8 cellular contexts compared by ENCODE assay signal in the genomic region with DNA sequence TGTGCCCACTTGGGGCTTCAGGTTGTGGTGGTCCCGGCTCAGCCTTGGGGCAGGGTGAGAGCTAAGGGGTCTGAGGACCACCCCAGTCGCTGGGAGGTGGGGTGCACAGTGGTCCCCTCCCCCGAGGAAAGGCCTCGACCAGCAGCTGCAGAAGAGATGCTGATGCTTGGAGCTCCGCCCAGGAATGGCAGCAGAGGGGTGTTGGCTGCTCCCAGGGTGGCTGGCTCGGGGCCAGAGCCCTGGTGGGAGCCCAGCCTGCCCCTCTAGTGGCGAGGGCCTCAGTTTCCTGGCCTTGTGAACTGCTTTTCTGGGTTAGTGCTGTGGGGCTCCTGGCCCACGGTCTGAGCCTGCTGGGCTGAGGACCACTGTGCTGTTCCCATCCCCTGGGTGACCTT. TPM values are rescaled to one million over a fixed set of nuclear protein-coding genes. Genes with fewer than 3 reads are reported as not detected.
A peak's percentile ranks its signal among the peaks of the same experiment; 100 is the strongest.
DNase-seq lines count a peak whose midpoint lies in the region; ATAC-seq lines count a peak whose summit lies in the region.

No MANE protein-coding gene starts in this region.

- no peak overlapping the region for H3K27ac ChIP-seq in iPS-18a (ENCODE audit: low read length)

- ATAC-seq in T-helper 17 cell: no peak
- no peak for ATAC-seq in stimulated activated memory B cell treated with anti-CD40 and anti-IgM and Interleukin-4, amounts not matched to agents 10 μg/mL and 1 μg/mL and 100 μg/mL, for 72 hours

- H3K4me1 ChIP-seq in iPS-18a (ENCODE audit: control insufficient read depth, low read depth, low read length): peaks cover 5% of the 10 kb centered on the region

- H3K36me3 Mint-ChIP-seq in T-helper 17 cell (ENCODE audit: low read depth): peaks cover 2% of the 10 kb centered on the region
- no peaks in the 10 kb centered on the region for H3K36me3 Mint-ChIP-seq in stimulated activated memory B cell treated with anti-CD40 and anti-IgM and Interleukin-4, amounts not matched to agents 10 μg/mL and 1 μg/mL and 100 μg/mL, for 72 hours

- DNase-seq in DMS79 treated with DMSO at 0.1 percent for 48 hours (lab: John Stamatoyannopoulos, UW) (peak; percentile 32), DMS79 (lab: John Stamatoyannopoulos, UW) (no peak), T-helper 17 cell (no peak), OCI-M1 (lab: John Stamatoyannopoulos, UW) (no peak), germinal center (ENCODE audit: low spot score) (no peak), NOMO-1 treated with dmso at 0.1 percent for 144 hours (lab: John Stamatoyannopoulos, UW; ENCODE audit: unreplicated experiment) (no peak)

- peaks cover 8% of the 10 kb centered on the region for H3K27me3 ChIP-seq in iPS-18a (ENCODE audit: control insufficient read depth, insufficient read depth, low read length)

- no peaks in the 10 kb centered on the region for H3K36me3 ChIP-seq in iPS-18a (ENCODE audit: control insufficient read depth, low read depth, low read length)

- H3K9ac ChIP-seq in iPS-18a (ENCODE audit: low read length): peak overlapping the region; percentile 58

- H3K9me3 ChIP-seq in T-helper 17 cell (ENCODE audit: control insufficient read depth, low read length, poor library complexity, severe bottlenecking) (no peaks in the 10 kb centered on the region), iPS-18a (ENCODE audit: control insufficient read depth, low read depth, low read length) (no peaks in the 10 kb centered on the region)

- peaks cover 4% of the 10 kb centered on the region for H3K4me1 Mint-ChIP-seq in T-helper 17 cell
- H3K4me1 Mint-ChIP-seq in stimulated activated memory B cell treated with anti-CD40 and anti-IgM and Interleukin-4, amounts not matched to agents 10 μg/mL and 1 μg/mL and 100 μg/mL, for 72 hours: peaks cover 27% of the 10 kb centered on the region

- H3K4me3 Mint-ChIP-seq in T-helper 17 cell: peak overlapping the region; percentile 45
- H3K4me3 Mint-ChIP-seq in stimulated activated memory B cell treated with anti-CD40 and anti-IgM and Interleukin-4, amounts not matched to agents 10 μg/mL and 1 μg/mL and 100 μg/mL, for 72 hours: peak overlapping the region; percentile 36

- H3K27ac Mint-ChIP-seq in T-helper 17 cell: no peak overlapping the region
- H3K27ac Mint-ChIP-seq in stimulated activated memory B cell treated with anti-CD40 and anti-IgM and Interleukin-4, amounts not matched to agents 10 μg/mL and 1 μg/mL and 100 μg/mL, for 72 hours: no peak overlapping the region

- peaks cover 38% of the 10 kb centered on the region for H3K27me3 Mint-ChIP-seq in T-helper 17 cell
- H3K27me3 Mint-ChIP-seq in stimulated activated memory B cell treated with anti-CD40 and anti-IgM and Interleukin-4, amounts not matched to agents 10 μg/mL and 1 μg/mL and 100 μg/mL, for 72 hours: peaks cover 64% of the 10 kb centered on the region

- peak overlapping the region; percentile 80 for H3K4me3 ChIP-seq in iPS-18a (ENCODE audit: low read length)

- H3K9me3 Mint-ChIP-seq in stimulated activated memory B cell treated with anti-CD40 and anti-IgM and Interleukin-4, amounts not matched to agents 10 μg/mL and 1 μg/mL and 100 μg/mL, for 72 hours: no peaks in the 10 kb centered on the region

RNA-seq across cellular contexts. Expression of gene DIPK1B, which starts 1.2 kb away (rescaled TPM):
- total RNA-seq in T-helper 17 cell: 1 to 10 TPM; 1.3 to 3.2 TPM

RNA-seq across cellular contexts. Expression of gene AGPAT2, which starts 26.3 kb away (rescaled TPM):
- 1 to 10 TPM; 7.7 to 8.5 TPM for total RNA-seq in T-helper 17 cell

RNA-seq across cellular contexts. Expression of gene LCN10, which starts 29.2 kb away (rescaled TPM):
- total RNA-seq in T-helper 17 cell: under 1 TPM in 1 of 2 donors, not detected in 1; 0.90 TPM

RNA-seq across cellular contexts. Expression of gene LCN6, which starts 34.8 kb away (rescaled TPM):
- not detected for total RNA-seq in T-helper 17 cell

RNA-seq across cellular contexts. Expression of gene LCN8, which starts 44.5 kb away (rescaled TPM):
- under 1 TPM in 1 of 2 donors, not detected in 1; 0.65 TPM for total RNA-seq in T-helper 17 cell
